ENCODE assay signal across 8 cellular contexts in genomic region chr5:133967124-133967523, GRCh38. TPM values are rescaled to one million over a fixed set of nuclear protein-coding genes. Genes with fewer than 3 reads are reported as not detected.
DNase-seq lines count a peak whose midpoint lies in the region; ATAC-seq and TF ChIP-seq lines count a peak whose summit lies in the region.

No MANE protein-coding gene starts in this region.

- BruUV-seq in Caco-2 (replicated peaks; lab: Mats Ljungman, UMichigan) (TSS peak; percentile 0), PC-9 (replicated peaks; lab: Mats Ljungman, UMichigan) (TSS peak; percentile 37)

- in situ Hi-C loops in KBM-7 (cut with MboI; ENCODE audit: low pct_unique_long_range_greater_than_20kb, low sequenced_read_pairs): no loop called here

- peaks cover 17% of the 10 kb centered on the region for H3K4me1 ChIP-seq in Caco-2
- peaks cover 16% of the 10 kb centered on the region; the same call in 1 of the 2 replicates for H3K4me1 ChIP-seq in PC-9 (replicated peaks; ENCODE audit: insufficient read depth)

- peaks cover 24% of the 10 kb centered on the region for H3K4me1 Mint-ChIP-seq in Caco-2 (ENCODE audit: low read depth, unreplicated experiment)
- H3K4me1 Mint-ChIP-seq in nephron progenitor cell: peaks cover 52% of the 10 kb centered on the region

- peaks cover 39% of the 10 kb centered on the region for H3K36me3 Mint-ChIP-seq in Caco-2 (ENCODE audit: insufficient read depth, unreplicated experiment)
- peaks cover 31% of the 10 kb centered on the region for H3K36me3 Mint-ChIP-seq in nephron progenitor cell (ENCODE audit: low read depth)

- DNase-seq in Caco-2 (no peak), PC-9 (no peak), epithelial cell of esophagus (ENCODE audit: low read depth) (no peak), nephron progenitor cell (no peak), T-helper 9 cell (no peak), KBM-7 (no peak), NAMALWA (ENCODE audit: low spot score) (no peak)

- CTCF ChIA-PET in Caco-2 (lab: Charles Lee): no interaction called here
- CTCF ChIA-PET in PC-9 (lab: Charles Lee): no interaction called here

- TF ChIP-seq CTCF in Caco-2 (IDR thresholded peaks at IDR 0.05; ENCODE audit: insufficient read depth in 1 of 2, low read depth in 1 of 2, low read length in 1 of 2, severe bottlenecking in 1 of 2, unreplicated experiment in 1 of 2) (no peak), PC-9 (conservative IDR thresholded peaks at IDR 0.05) (no peak), epithelial cell of esophagus (IDR thresholded peaks at IDR 0.05; ENCODE audit: insufficient read depth, low read depth, low read length, missing control alignments) (no peak), nephron progenitor cell (IDR thresholded peaks at IDR 0.05) (no peak)

- no peak for ATAC-seq in GM21737 (IDR thresholded peaks at IDR 0.05; ENCODE audit: unreplicated experiment)

- peaks cover 60% of the 10 kb centered on the region for H3K79me2 ChIP-seq in PC-9 (ENCODE audit: low read depth)

- H3K9me2 ChIP-seq in PC-9 (ENCODE audit: insufficient read depth): no peaks in the 10 kb centered on the region

- intact Hi-C loops in Caco-2 (cut with micrococcal nuclease; ENCODE audit: unreplicated experiment) (no loop called here), PC-9 (cut with micrococcal nuclease; ENCODE audit: unreplicated experiment) (no loop called here)

- no peaks in the 10 kb centered on the region for H3K9me3 Mint-ChIP-seq in Caco-2 (ENCODE audit: unreplicated experiment)
- H3K9me3 Mint-ChIP-seq in nephron progenitor cell: peaks cover 15% of the 10 kb centered on the region

- H4K20me1 ChIP-seq in PC-9 (ENCODE audit: insufficient read depth): no peaks in the 10 kb centered on the region

- H3K36me3 ChIP-seq in Caco-2 (ENCODE audit: control insufficient read depth, insufficient read depth, low read length): peaks cover 3% of the 10 kb centered on the region; the same call in 1 of the 2 replicates
- H3K36me3 ChIP-seq in PC-9 (ENCODE audit: low read depth): 0 out of 2 replicates have a peak, but pooled peaks cover 8% of the 10 kb centered on the region

- H3K27ac ChIP-seq in PC-9: no peak overlapping the region

- H3K4me3 Mint-ChIP-seq in Caco-2 (ENCODE audit: unreplicated experiment): peak overlapping the region; percentile 91
- H3K4me3 Mint-ChIP-seq in nephron progenitor cell: peak overlapping the region; percentile 98

- H3K27me3 Mint-ChIP-seq in Caco-2 (ENCODE audit: insufficient read depth, unreplicated experiment): no peaks in the 10 kb centered on the region
- H3K27me3 Mint-ChIP-seq in nephron progenitor cell (ENCODE audit: low read depth, poor library complexity): no peaks in the 10 kb centered on the region

- no peaks in the 10 kb centered on the region for H3K27me3 ChIP-seq in Caco-2 (replicated peaks; ENCODE audit: control insufficient read depth, insufficient read depth, low read length)
- H3K27me3 ChIP-seq in PC-9 (ENCODE audit: insufficient read depth, low read depth): no peaks in the 10 kb centered on the region

- H2AFZ ChIP-seq in PC-9: no peak overlapping the region

- POLR2A ChIA-PET in Caco-2 (lab: Charles Lee): no interaction called here
- POLR2A ChIA-PET in PC-9 (lab: Charles Lee; ENCODE audit: unreplicated experiment): no interaction called here

- H3F3A ChIP-seq in PC-9 (ENCODE audit: insufficient read depth, low read depth): peaks cover 34% of the 10 kb centered on the region

- H3K9me3 ChIP-seq in Caco-2 (0 out of 2 replicates have a peak, but pooled peaks cover 2% of the 10 kb centered on the region), PC-9 (ENCODE audit: insufficient read depth, low read depth) (no peaks in the 10 kb centered on the region)

- H3K4me2 ChIP-seq in PC-9: peak overlapping the region; percentile 87

- no peak overlapping the region for H3K27ac Mint-ChIP-seq in Caco-2 (ENCODE audit: unreplicated experiment)
- H3K27ac Mint-ChIP-seq in nephron progenitor cell: no peak overlapping the region

- peak overlapping the region; percentile 4; the same call in 1 of the 2 replicates for H3K4me3 ChIP-seq in Caco-2 (ENCODE audit: low read depth, low read length)
- H3K4me3 ChIP-seq in PC-9: peak overlapping the region; percentile 74
- H3K4me3 ChIP-seq in epithelial cell of esophagus (ENCODE audit: low read length): peak overlapping the region; percentile 97

RNA-seq across cellular contexts. Expression of gene C5orf15, which starts 1.3 kb away (rescaled TPM):
- total RNA-seq in Caco-2 (2022) (35.6 and 41.4 TPM in 2 replicates), PC-9 (2021) (24.4 and 45.0 TPM in 2 replicates)

RNA-seq across cellular contexts. Expression of gene VDAC1, which starts 37.7 kb away (rescaled TPM):
- total RNA-seq in Caco-2 (2022) (317 and 358 TPM in 2 replicates), PC-9 (2021) (157 and 228 TPM in 2 replicates)

Comparison
In these comparisons a context has a peak if more than half of its experiments do, and no peak if none do; other contexts are left out.
1. H3K4me3 ChIP-seq: peak in every context shown above with its lines; median percentile 97 in epithelial cell of esophagus; 74 in PC-9; 4 in Caco-2.